ENCODE assay signal across 27 cellular contexts in the genomic region with DNA sequence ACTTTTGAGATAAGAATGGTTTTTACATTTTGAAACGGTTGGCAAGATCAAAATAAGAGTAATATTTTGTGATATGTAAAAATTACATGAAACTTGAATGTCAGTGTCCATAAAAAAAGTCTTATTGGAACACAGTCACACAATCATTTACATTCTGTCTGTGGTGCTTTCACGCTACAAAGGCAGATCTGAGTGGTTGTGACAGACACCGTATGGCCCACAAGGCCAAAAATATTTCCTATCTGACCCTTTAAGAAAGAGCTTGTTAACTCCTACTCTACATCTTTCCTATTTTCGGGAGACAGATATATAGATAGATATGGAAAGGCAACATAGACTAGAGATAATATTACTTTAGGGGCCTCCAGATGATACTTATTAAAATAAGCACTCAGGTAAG.
DNase-seq lines count a peak whose midpoint lies in the region; FAIRE-seq and TF ChIP-seq lines count a peak whose summit lies in the region.
"Had no signal": no experiment of that assay in that cellular context is flagged by ENCODE, and none has a peak within 500 bp of the region (broad histone marks: within the 10 kb centered on the region; RNA-seq: fewer than 3 reads in every experiment).

No MANE protein-coding gene starts in this region.

- no peak overlapping the region for H3K4me3 Mint-ChIP-seq in mesothelial cell of epicardium
- H3K4me3 Mint-ChIP-seq: B cell; CD4-positive, alpha-beta memory T cell; CD4-positive, CD25-positive, alpha-beta regulatory T cell; CD8-positive, alpha-beta memory T cell had no signal

- FAIRE-seq in endothelial cell of umbilical vein (lab: Jason Lieb, UNC): peak; percentile 46
- FAIRE-seq: A204.1, G401.6, GM12878, GM12892 had no signal

- H3K36me3 ChIP-seq in BLaER1: no peaks in the 10 kb centered on the region
- no peaks in the 10 kb centered on the region for H3K36me3 ChIP-seq in Loucy (ENCODE audit: insufficient read depth, low read length)
- no peaks in the 10 kb centered on the region for H3K36me3 ChIP-seq in endothelial cell of umbilical vein (ENCODE audit: control insufficient read depth in 2 of 2, extremely low read depth in 1 of 2, insufficient read depth in 2 of 2, low read length in 2 of 2)

- H3F3A ChIP-seq in Loucy (ENCODE audit: low read depth): no peaks in the 10 kb centered on the region

- H3K9me3 Mint-ChIP-seq in mesothelial cell of epicardium: peaks cover 26% of the 10 kb centered on the region
- H3K9me3 Mint-ChIP-seq: CD14-positive monocyte; CD4-positive, alpha-beta memory T cell; CD8-positive, alpha-beta memory T cell had no signal

- intact Hi-C loops in endothelial cell of umbilical vein (cut with micrococcal nuclease): loop anchor here (5.0 kb wide), 1 partner anchor 214 kb away; no protein-coding TSS in a partner anchor

- no peaks in the 10 kb centered on the region for H3K9me2 ChIP-seq in Loucy (replicated peaks; ENCODE audit: low read depth, low read length)

- H3K36me3 Mint-ChIP-seq in mesothelial cell of epicardium: no peaks in the 10 kb centered on the region
- H3K36me3 Mint-ChIP-seq: CD14-positive monocyte; CD4-positive, alpha-beta memory T cell; CD4-positive, CD25-positive, alpha-beta regulatory T cell had no signal

- DNase-seq in cerebellar nuclear complex (lab: John Stamatoyannopoulos, UW) (peak; percentile 2 to 55), endothelial cell of umbilical vein (ENCODE audit: low read depth, low spot score) (no peak), GM13976 (ENCODE audit: low spot score) (no peak), NCI-H2029 (lab: John Stamatoyannopoulos, UW) (no peak), mesothelial cell of epicardium (ENCODE audit: low spot score in 2 of 2, unreplicated experiment in 2 of 2) (no peak), GM10248 (ENCODE audit: extremely low spot score) (no peak)
- DNase-seq: 8988T; AML-193; CD4-positive, alpha-beta memory T cell; CD4-positive, CD25-positive, alpha-beta regulatory T cell; CD8-positive, alpha-beta memory T cell; COR-L47; DMS 273 treated with DMSO at 0.1 percent for 48 hours; DMS153; DMS53; DMS79; DND-41; EL; GF-D8 had no signal

- H4K20me1 ChIP-seq in BLaER1 (no peaks in the 10 kb centered on the region), Loucy (ENCODE audit: insufficient read depth, low read length, poor library complexity, severe bottlenecking) (no peaks in the 10 kb centered on the region), endothelial cell of umbilical vein (replicated peaks; ENCODE audit: control insufficient read depth, extremely low read depth, insufficient read depth, low read length) (no peaks in the 10 kb centered on the region)

- H3K27me3 Mint-ChIP-seq in mesothelial cell of epicardium (ENCODE audit: low read depth): no peaks in the 10 kb centered on the region
- H3K27me3 Mint-ChIP-seq: CD4-positive, alpha-beta memory T cell; CD4-positive, CD25-positive, alpha-beta regulatory T cell had no signal

- no peak for TF ChIP-seq POLR2A in endothelial cell of umbilical vein (IDR thresholded peaks at IDR 0.05; ENCODE audit: low read depth, low read length)

- no peak overlapping the region for H3K27ac ChIP-seq in BLaER1
- H3K27ac ChIP-seq in endothelial cell of umbilical vein (ENCODE audit: insufficient read depth, low read depth, low read length): no peak overlapping the region

- CTCF ChIA-PET in endothelial cell of umbilical vein (lab: Charles Lee) (interaction anchor here (5.0 kb wide), 1 partner anchor 284 kb away, joined by 115 read pairs; no protein-coding TSS in a partner anchor), GM10248 (lab: Yijun Ruan, JAX) (no interaction called here)

- H3K9me3 ChIP-seq in BLaER1 (no peaks in the 10 kb centered on the region), Loucy (ENCODE audit: insufficient read depth, low read depth, low read length) (no peaks in the 10 kb centered on the region), endothelial cell of umbilical vein (replicated peaks; ENCODE audit: control insufficient read depth, insufficient read depth, low read length) (no peaks in the 10 kb centered on the region)

- in situ Hi-C loops in GM13976 (cut with MboI; ENCODE audit: low sequenced_read_pairs, unreplicated experiment): no loop called here

- no peaks in the 10 kb centered on the region for H3K4me1 Mint-ChIP-seq in mesothelial cell of epicardium

- H3K9me1 ChIP-seq in endothelial cell of umbilical vein (replicated peaks; ENCODE audit: control insufficient read depth, extremely low read depth, insufficient read depth, low read length): no peaks in the 10 kb centered on the region

- no peak overlapping the region for H3K4me3 ChIP-seq in BLaER1
- H3K4me3 ChIP-seq in Loucy (ENCODE audit: low read length, poor library complexity, severe bottlenecking): no peak overlapping the region
- H3K4me3 ChIP-seq in endothelial cell of umbilical vein (replicated peaks in 1 of 3; ENCODE audit: insufficient read depth in 1 of 3, low read depth in 1 of 3, low read length in 3 of 3): no peak overlapping the region
- H3K4me3 ChIP-seq: GM12878 had no signal

- H3K27me3 ChIP-seq in BLaER1 (no peaks in the 10 kb centered on the region), Loucy (ENCODE audit: insufficient read depth, low read length, poor library complexity, severe bottlenecking) (no peaks in the 10 kb centered on the region), endothelial cell of umbilical vein (ENCODE audit: control insufficient read depth in 2 of 2, insufficient read depth in 2 of 2, low read length in 2 of 2) (no peaks in the 10 kb centered on the region)

- POLR2A ChIA-PET in endothelial cell of umbilical vein (lab: Charles Lee): no interaction called here
- POLR2A ChIA-PET in GM10248 (lab: Yijun Ruan, JAX): no interaction called here

- H3K4me1 ChIP-seq in BLaER1: peaks cover 15% of the 10 kb centered on the region
- H3K4me1 ChIP-seq in Loucy (ENCODE audit: insufficient read depth, low read length, poor library complexity, severe bottlenecking): peaks cover 20% of the 10 kb centered on the region
- no peaks in the 10 kb centered on the region for H3K4me1 ChIP-seq in endothelial cell of umbilical vein (ENCODE audit: control insufficient read depth, extremely low read depth, insufficient read depth, low read length)

- H2AFZ ChIP-seq in Loucy (ENCODE audit: low read length) (no peak overlapping the region), endothelial cell of umbilical vein (ENCODE audit: low read depth, low read length) (no peak overlapping the region)

- H3K79me2 ChIP-seq in Loucy (ENCODE audit: insufficient read depth, low read length): no peaks in the 10 kb centered on the region
- H3K79me2 ChIP-seq in endothelial cell of umbilical vein (ENCODE audit: control insufficient read depth, insufficient read depth, low read length): no peaks in the 10 kb centered on the region

- H3K9ac ChIP-seq in BLaER1: no peak overlapping the region
- H3K9ac ChIP-seq in Loucy (ENCODE audit: low read depth, low read length, poor library complexity, severe bottlenecking): no peak overlapping the region
- no peak overlapping the region for H3K9ac ChIP-seq in endothelial cell of umbilical vein (replicated peaks; ENCODE audit: extremely low read depth, insufficient read depth, low read length)

- no TSS peak for BruUV-seq in endothelial cell of umbilical vein (replicated peaks; lab: Mats Ljungman, UMichigan)

- dilution Hi-C loops in endothelial cell of umbilical vein (cut with MboI; ENCODE audit: extremely low pct_ligation_motif_present, low sequenced_read_pairs): no loop called here

- no peak overlapping the region for H3K27ac Mint-ChIP-seq in mesothelial cell of epicardium
- H3K27ac Mint-ChIP-seq: B cell; CD14-positive monocyte; CD4-positive, alpha-beta memory T cell; CD4-positive, CD25-positive, alpha-beta regulatory T cell; CD8-positive, alpha-beta memory T cell had no signal

- H3K4me2 ChIP-seq in BLaER1 (0 out of 2 replicates have a peak overlapping the region, but pooled peaks have one; percentile 1), Loucy (ENCODE audit: low read depth, low read length, poor library complexity, severe bottlenecking) (peak overlapping the region; percentile 20), endothelial cell of umbilical vein (ENCODE audit: insufficient read depth, low read length) (no peak overlapping the region)

- TF ChIP-seq CTCF in Loucy (conservative IDR thresholded peaks at IDR 0.05; ENCODE audit: low read length) (no peak), endothelial cell of umbilical vein (IDR thresholded peaks at IDR 0.05; ENCODE audit: extremely low read depth in 1 of 2, insufficient read depth in 1 of 2, low read depth in 1 of 2, low read length in 2 of 2) (no peak), GM13976 (IDR thresholded peaks at IDR 0.05; ENCODE audit: borderline replicate concordance, control extremely low read depth, extremely low read depth, insufficient read depth, missing control alignments) (no peak), mesothelial cell of epicardium (IDR thresholded peaks at IDR 0.05; ENCODE audit: unreplicated experiment) (no peak), GM10248 (IDR thresholded peaks at IDR 0.05; ENCODE audit: control extremely low read depth, extremely low read depth, low read depth, missing control alignments) (no peak)

TF ChIP-seq in endothelial cell of umbilical vein, 7 proteins besides CTCF, POLR2A, EP300 and RAD21:
- TF ChIP-seq MYC (IDR thresholded peaks at IDR 0.05; ENCODE audit: low read depth, low read length): no peak
- TF ChIP-seq, protein P1, sequence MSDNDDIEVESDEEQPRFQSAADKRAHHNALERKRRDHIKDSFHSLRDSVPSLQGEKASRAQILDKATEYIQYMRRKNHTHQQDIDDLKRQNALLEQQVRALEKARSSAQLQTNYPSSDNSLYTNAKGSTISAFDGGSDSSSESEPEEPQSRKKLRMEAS (IDR thresholded peaks at IDR 0.05; ENCODE audit: insufficient read depth, insufficient read length): no peak
- TF ChIP-seq POLR2AphosphoS5 (IDR thresholded peaks at IDR 0.05; ENCODE audit: insufficient read depth, low read depth, low read length): no peak
- no peak for TF ChIP-seq GATA2 (IDR thresholded peaks at IDR 0.05; ENCODE audit: insufficient read depth, insufficient read length, low read depth, low read length)
- TF ChIP-seq FOS (IDR thresholded peaks at IDR 0.05; ENCODE audit: borderline replicate concordance, insufficient read depth, low read length): no peak
- no peak for TF ChIP-seq JUN (IDR thresholded peaks at IDR 0.05; ENCODE audit: borderline replicate concordance, insufficient read depth, insufficient read length, low read depth)
TF ChIP-seq in endothelial cell of umbilical vein: peak in this region for 0.

Comparison
In these comparisons a context has a peak if more than half of its experiments do, and no peak if none do; other contexts are left out.
1. DNase-seq: peak in cerebellar nuclear complex (2 of 2); none in endothelial cell of umbilical vein (single experiment), GM13976 (single experiment), NCI-H2029 (single experiment), mesothelial cell of epicardium (0 of 2) and GM10248 (single experiment).